8 cellular contexts compared by ENCODE assay signal in genomic region chr6:72626126-72626525, GRCh38. TPM values are rescaled to one million over a fixed set of nuclear protein-coding genes. Genes with fewer than 3 reads are reported as not detected.
A peak's percentile ranks its signal among the peaks of the same experiment; 100 is the strongest.
DNase-seq lines count a peak whose midpoint lies in the region; ATAC-seq and TF ChIP-seq lines count a peak whose summit lies in the region.

No MANE protein-coding gene starts in this region.

- CTCF ChIA-PET in MCF 10A (lab: Yijun Ruan, JAX) = interaction anchor here (3.6 kb wide), 1 partner anchor 10 kb away, joined by 17 read pairs; no protein-coding TSS in a partner anchor

- H3K4me1 Mint-ChIP-seq in natural killer cell treated with Interleukin-12 subunit alpha and Interleukin-12 subunit beta and Interleukin-15 and Interleukin-18, amount 100 ng/mL, for 72 hours (ENCODE audit: low read depth in 2 of 2) = peaks cover 19 to 28% of the 10 kb centered on the region in 2 donors
- H3K4me1 Mint-ChIP-seq in natural killer cell (peaks cover 33 to 43% of the 10 kb centered on the region in 2 donors), MCF 10A (ENCODE audit: insufficient read depth, unreplicated experiment) (peaks cover 18% of the 10 kb centered on the region)
- H3K4me1 Mint-ChIP-seq in stimulated activated naive CD8-positive, alpha-beta T cell treated with anti-CD3 and anti-CD28 coated beads, Interleukin-15, Interleukin-2, amounts not matched to agents 100 ng/mL and 50 ng/mL, for 24 hours (ENCODE audit: low read depth) = peaks cover 50% of the 10 kb centered on the region

- TF ChIP-seq CTCF in natural killer cell (IDR thresholded peaks at IDR 0.05) (no peak), MCF 10A (IDR thresholded peaks at IDR 0.05; ENCODE audit: unreplicated experiment) (no peak)

- peak overlapping the region; percentile 1 for H3K4me3 Mint-ChIP-seq in natural killer cell treated with Interleukin-12 subunit alpha and Interleukin-12 subunit beta and Interleukin-15 and Interleukin-18, amount 100 ng/mL, for 72 hours
- no peak overlapping the region for H3K4me3 Mint-ChIP-seq in natural killer cell
- peak overlapping the region; percentile 52 for H3K4me3 Mint-ChIP-seq in stimulated activated naive CD8-positive, alpha-beta T cell treated with anti-CD3 and anti-CD28 coated beads, Interleukin-15, Interleukin-2, amounts not matched to agents 100 ng/mL and 50 ng/mL, for 24 hours
- H3K4me3 Mint-ChIP-seq in MCF 10A (ENCODE audit: unreplicated experiment) = no peak overlapping the region

- ATAC-seq in natural killer cell treated with Interleukin-12 subunit alpha and Interleukin-12 subunit beta and Interleukin-15 and Interleukin-18, amount 100 ng/mL, for 72 hours = no peak
- ATAC-seq in natural killer cell = no peak
- peak; percentile 28 for ATAC-seq in GM21737 (IDR thresholded peaks at IDR 0.05; ENCODE audit: unreplicated experiment)
- ATAC-seq in HG03457 (IDR thresholded peaks at IDR 0.05; ENCODE audit: unreplicated experiment) = peak; percentile 40

- POLR2A ChIA-PET in MCF 10A (lab: Yijun Ruan, JAX) = no interaction called here

- H3K36me3 Mint-ChIP-seq in natural killer cell treated with Interleukin-12 subunit alpha and Interleukin-12 subunit beta and Interleukin-15 and Interleukin-18, amount 100 ng/mL, for 72 hours = no peaks in the 10 kb centered on the region
- no peaks in the 10 kb centered on the region for H3K36me3 Mint-ChIP-seq in natural killer cell
- H3K36me3 Mint-ChIP-seq in stimulated activated naive CD8-positive, alpha-beta T cell treated with anti-CD3 and anti-CD28 coated beads, Interleukin-15, Interleukin-2, amounts not matched to agents 100 ng/mL and 50 ng/mL, for 24 hours (ENCODE audit: low read depth) = peaks cover 44% of the 10 kb centered on the region
- H3K36me3 Mint-ChIP-seq in MCF 10A (ENCODE audit: insufficient read depth, unreplicated experiment) = no peaks in the 10 kb centered on the region

- intact Hi-C loops in natural killer cell (cut with micrococcal nuclease) (no loop called here), MCF 10A (cut with micrococcal nuclease) (loop anchor here (10.0 kb wide), 3 partner anchors 239 to 699 kb away; no protein-coding TSS in a partner anchor)

- H3K27ac Mint-ChIP-seq in natural killer cell treated with Interleukin-12 subunit alpha and Interleukin-12 subunit beta and Interleukin-15 and Interleukin-18, amount 100 ng/mL, for 72 hours = no peak overlapping the region
- H3K27ac Mint-ChIP-seq in natural killer cell (no peak overlapping the region), MCF 10A (ENCODE audit: low read depth, unreplicated experiment) (no peak overlapping the region)
- peak overlapping the region; percentile 79 for H3K27ac Mint-ChIP-seq in stimulated activated naive CD8-positive, alpha-beta T cell treated with anti-CD3 and anti-CD28 coated beads, Interleukin-15, Interleukin-2, amounts not matched to agents 100 ng/mL and 50 ng/mL, for 24 hours

- no peak for DNase-seq in natural killer cell treated with Interleukin-12 subunit alpha and Interleukin-12 subunit beta and Interleukin-15 and Interleukin-18, amount 100 ng/mL, for 72 hours (ENCODE audit: low spot score)
- DNase-seq in natural killer cell = no peak
- DNase-seq in cortex of kidney (lab: John Stamatoyannopoulos, UW) = no peak
- no peak for DNase-seq in MCF 10A (ENCODE audit: unreplicated experiment)
- DNase-seq in NCI-H446 (lab: John Stamatoyannopoulos, UW) = no peak

- H3K27me3 Mint-ChIP-seq in natural killer cell treated with Interleukin-12 subunit alpha and Interleukin-12 subunit beta and Interleukin-15 and Interleukin-18, amount 100 ng/mL, for 72 hours = no peaks in the 10 kb centered on the region
- H3K27me3 Mint-ChIP-seq in natural killer cell (ENCODE audit: low read depth in 2 of 2) (no peaks in the 10 kb centered on the region), MCF 10A (ENCODE audit: insufficient read depth, unreplicated experiment) (no peaks in the 10 kb centered on the region)
- no peaks in the 10 kb centered on the region for H3K27me3 Mint-ChIP-seq in stimulated activated naive CD8-positive, alpha-beta T cell treated with anti-CD3 and anti-CD28 coated beads, Interleukin-15, Interleukin-2, amounts not matched to agents 100 ng/mL and 50 ng/mL, for 24 hours

- H3K9me3 Mint-ChIP-seq in natural killer cell treated with Interleukin-12 subunit alpha and Interleukin-12 subunit beta and Interleukin-15 and Interleukin-18, amount 100 ng/mL, for 72 hours = no peaks in the 10 kb centered on the region
- H3K9me3 Mint-ChIP-seq in natural killer cell = no peaks in the 10 kb centered on the region
- H3K9me3 Mint-ChIP-seq in stimulated activated naive CD8-positive, alpha-beta T cell treated with anti-CD3 and anti-CD28 coated beads, Interleukin-15, Interleukin-2, amounts not matched to agents 100 ng/mL and 50 ng/mL, for 24 hours = peaks cover 5% of the 10 kb centered on the region
- H3K9me3 Mint-ChIP-seq in MCF 10A (ENCODE audit: unreplicated experiment) = no peaks in the 10 kb centered on the region

- BruUV-seq in MCF 10A (replicated peaks; lab: Mats Ljungman, UMichigan) = no TSS peak

RNA-seq across cellular contexts. Expression of gene KCNQ5, which starts 4.3 kb away (rescaled TPM):
- total RNA-seq in natural killer cell treated with Interleukin-12 subunit alpha and Interleukin-12 subunit beta and Interleukin-15 and Interleukin-18, amount 100 ng/mL, for 72 hours = 10 to 100 TPM in 1 of 2 donors, 1 to 10 TPM in 1; 3.8 to 13.3 TPM
- total RNA-seq in natural killer cell (1 to 10 TPM; 8.2 to 9.7 (median 8.7) TPM), MCF 10A (2022) (5.8 and 10.3 TPM in 2 replicates)

Comparison
In these comparisons a context has a peak if more than half of its experiments do, and no peak if none do; other contexts are left out.
1. H3K4me3 Mint-ChIP-seq: peak in natural killer cell treated with Interleukin-12 subunit alpha and Interleukin-12 subunit beta and Interleukin-15 and Interleukin-18, amount 100 ng/mL, for 72 hours (single experiment) and stimulated activated naive CD8-positive, alpha-beta T cell treated with anti-CD3 and anti-CD28 coated beads, Interleukin-15, Interleukin-2, amounts not matched to agents 100 ng/mL and 50 ng/mL, for 24 hours (single experiment); none in natural killer cell (single experiment) and MCF 10A (single experiment).
2. ATAC-seq: peak in GM21737 (single experiment) and HG03457 (single experiment); none in natural killer cell treated with Interleukin-12 subunit alpha and Interleukin-12 subunit beta and Interleukin-15 and Interleukin-18, amount 100 ng/mL, for 72 hours (0 of 2) and natural killer cell (0 of 3).